Comparison of ENCODE assay signal across 16 cellular contexts in genomic region chr12:25280082-25280481, GRCh38. TPM values are rescaled to one million over a fixed set of nuclear protein-coding genes. Genes with fewer than 3 reads are reported as not detected.
DNase-seq lines count a peak whose midpoint lies in the region; ATAC-seq and TF ChIP-seq lines count a peak whose summit lies in the region.
"Had no signal": no experiment of that assay in that cellular context is flagged by ENCODE, and none has a peak within 500 bp of the region (broad histone marks: within the 10 kb centered on the region; RNA-seq: fewer than 3 reads in every experiment).

No MANE protein-coding gene starts in this region.

- H3K27me3 ChIP-seq in GM23338 (ENCODE audit: insufficient read depth) = no peaks in the 10 kb centered on the region

- no peak overlapping the region for H3K27ac ChIP-seq in GM23338 (ENCODE audit: low read depth)
- no peak overlapping the region for H3K27ac ChIP-seq in coronary artery
- H3K27ac ChIP-seq: PC-9 had no signal

- peak overlapping the region; percentile 35 for H3K27ac Mint-ChIP-seq in activated CD8-positive, alpha-beta memory T cell treated with anti-CD3 and anti-CD28 coated beads, Interleukin-2, amount 10 ng/mL, durations not matched to agents 7 days and 5 days
- no peak overlapping the region for H3K27ac Mint-ChIP-seq in GM23338
- peak overlapping the region; percentile 67 for H3K27ac Mint-ChIP-seq in activated CD8-positive, alpha-beta T cell treated with anti-CD3 and anti-CD28 coated beads, Interleukin-2, amount 10 ng/mL, durations not matched to agents 7 days and 5 days
- peak overlapping the region; percentile 49 to 96 (median 81) for H3K27ac Mint-ChIP-seq in naive thymus-derived CD8-positive, alpha-beta T cell
- H3K27ac Mint-ChIP-seq: CD14-positive monocyte had no signal

- no peaks in the 10 kb centered on the region for H4K20me1 ChIP-seq in GM23338 (replicated peaks; ENCODE audit: insufficient read depth)

- no peaks in the 10 kb centered on the region for H3K9me2 ChIP-seq in GM23338 (ENCODE audit: insufficient read depth)

- H3K36me3 Mint-ChIP-seq in activated CD8-positive, alpha-beta memory T cell treated with anti-CD3 and anti-CD28 coated beads, Interleukin-2, amount 10 ng/mL, durations not matched to agents 7 days and 5 days = peaks cover 2% of the 10 kb centered on the region
- no peaks in the 10 kb centered on the region for H3K36me3 Mint-ChIP-seq in GM23338 (ENCODE audit: low read depth)
- H3K36me3 Mint-ChIP-seq in activated CD8-positive, alpha-beta T cell treated with anti-CD3 and anti-CD28 coated beads, Interleukin-2, amount 10 ng/mL, durations not matched to agents 7 days and 5 days (ENCODE audit: low read depth) = peaks cover 2% of the 10 kb centered on the region
- H3K36me3 Mint-ChIP-seq in naive thymus-derived CD8-positive, alpha-beta T cell = no peaks in the 10 kb centered on the region
- H3K36me3 Mint-ChIP-seq: CD14-positive monocyte had no signal

- TF ChIP-seq CTCF in GM23338 (conservative IDR thresholded peaks at IDR 0.05; ENCODE audit: low read depth in 2 of 2) (no peak), coronary artery (IDR thresholded peaks at IDR 0.05) (no peak)

- no peaks in the 10 kb centered on the region for H3K4me1 ChIP-seq in GM23338 (ENCODE audit: insufficient read depth)

- H3K4me2 ChIP-seq in GM23338 = no peak overlapping the region
- H3K4me2 ChIP-seq: PC-9 had no signal

- no peak for DNase-seq in activated CD8-positive, alpha-beta memory T cell treated with anti-CD3 and anti-CD28 coated beads, Interleukin-2, amount 10 ng/mL, durations not matched to agents 7 days and 5 days
- DNase-seq in activated CD8-positive, alpha-beta memory T cell treated with anti-CD3 and anti-CD28 coated beads for 24 hours = no peak
- DNase-seq in GM23338 (ENCODE audit: low spot score) (no peak), coronary artery (ENCODE audit: low spot score) (no peak)
- no peak for DNase-seq in activated CD8-positive, alpha-beta T cell treated with anti-CD3 and anti-CD28 coated beads, Interleukin-2, amount 10 ng/mL, durations not matched to agents 7 days and 5 days
- DNase-seq in naive thymus-derived CD8-positive, alpha-beta T cell = peak in 3 of 10 donors; percentile 12 to 32 (median 14)
- no peak for DNase-seq in stimulated activated naive CD4-positive, alpha-beta T cell treated with Interleukin-2 at 50 U/mL for 16 hours (lab: John Stamatoyannopoulos, UW)
- DNase-seq: H7, Karpas-422, NCI-H1930, NCI-H2171, NCI-H446 treated with DMSO at 0.1 percent for 48 hours, NCI-H748 treated with DMSO at 0.1 percent for 48 hours, PC-9 had no signal

- H3K79me2 ChIP-seq in GM23338 (replicated peaks; ENCODE audit: insufficient read depth) = no peaks in the 10 kb centered on the region

- no peaks in the 10 kb centered on the region for H3K27me3 Mint-ChIP-seq in activated CD8-positive, alpha-beta memory T cell treated with anti-CD3 and anti-CD28 coated beads, Interleukin-2, amount 10 ng/mL, durations not matched to agents 7 days and 5 days
- H3K27me3 Mint-ChIP-seq in GM23338 (ENCODE audit: insufficient read depth, low read depth, poor library complexity) = peaks cover 2% of the 10 kb centered on the region
- H3K27me3 Mint-ChIP-seq in activated CD8-positive, alpha-beta T cell treated with anti-CD3 and anti-CD28 coated beads, Interleukin-2, amount 10 ng/mL, durations not matched to agents 7 days and 5 days (ENCODE audit: low read depth) = no peaks in the 10 kb centered on the region
- H3K27me3 Mint-ChIP-seq in naive thymus-derived CD8-positive, alpha-beta T cell = no peaks in the 10 kb centered on the region

- no peak overlapping the region for H3K4me3 ChIP-seq in GM23338
- no peak overlapping the region for H3K4me3 ChIP-seq in coronary artery
- H3K4me3 ChIP-seq: PC-9 had no signal

- POLR2A ChIA-PET in activated CD8-positive, alpha-beta T cell treated with anti-CD3 and anti-CD28 coated beads, Interleukin-2, amount 10 ng/mL, durations not matched to agents 7 days and 5 days (lab: Charles Lee) = no interaction called here
- POLR2A ChIA-PET in naive thymus-derived CD8-positive, alpha-beta T cell (lab: Charles Lee) = interaction anchor here (0.6 to 1.0 kb wide), 4 partner anchors 29 to 97 kb away, joined by 3 to 4 read pairs (median 3); partner anchors contain the start of gene KRAS

- H3K4me3 Mint-ChIP-seq in activated CD8-positive, alpha-beta memory T cell treated with anti-CD3 and anti-CD28 coated beads, Interleukin-2, amount 10 ng/mL, durations not matched to agents 7 days and 5 days = no peak overlapping the region
- no peak overlapping the region for H3K4me3 Mint-ChIP-seq in GM23338
- H3K4me3 Mint-ChIP-seq in activated CD8-positive, alpha-beta T cell treated with anti-CD3 and anti-CD28 coated beads, Interleukin-2, amount 10 ng/mL, durations not matched to agents 7 days and 5 days = peak overlapping the region; percentile 8
- peak overlapping the region; percentile 0 to 86 (median 44) for H3K4me3 Mint-ChIP-seq in naive thymus-derived CD8-positive, alpha-beta T cell
- H3K4me3 Mint-ChIP-seq: CD14-positive monocyte had no signal

- CTCF ChIA-PET in activated CD8-positive, alpha-beta memory T cell treated with anti-CD3 and anti-CD28 coated beads, Interleukin-2, amount 10 ng/mL, durations not matched to agents 7 days and 5 days (lab: Charles Lee) = interaction anchor here (1.5 kb wide), 1 partner anchor 14 kb away, joined by 3 read pairs; no protein-coding TSS in a partner anchor
- CTCF ChIA-PET in activated CD8-positive, alpha-beta T cell treated with anti-CD3 and anti-CD28 coated beads, Interleukin-2, amount 10 ng/mL, durations not matched to agents 7 days and 5 days (lab: Charles Lee) = no interaction called here

- H3K9me3 Mint-ChIP-seq in activated CD8-positive, alpha-beta memory T cell treated with anti-CD3 and anti-CD28 coated beads, Interleukin-2, amount 10 ng/mL, durations not matched to agents 7 days and 5 days (ENCODE audit: low read depth) = no peaks in the 10 kb centered on the region
- no peaks in the 10 kb centered on the region for H3K9me3 Mint-ChIP-seq in GM23338
- no peaks in the 10 kb centered on the region for H3K9me3 Mint-ChIP-seq in activated CD8-positive, alpha-beta T cell treated with anti-CD3 and anti-CD28 coated beads, Interleukin-2, amount 10 ng/mL, durations not matched to agents 7 days and 5 days (ENCODE audit: insufficient read depth)
- H3K9me3 Mint-ChIP-seq in naive thymus-derived CD8-positive, alpha-beta T cell = peaks cover 0 to 4% (median 0%) of the 10 kb centered on the region in 9 donors
- H3K9me3 Mint-ChIP-seq: CD14-positive monocyte had no signal

- peak overlapping the region; percentile 6; the same call in 1 of the 2 replicates for H2AFZ ChIP-seq in GM23338
- H2AFZ ChIP-seq: PC-9 had no signal

- peaks cover 17% of the 10 kb centered on the region for H3K4me1 Mint-ChIP-seq in activated CD8-positive, alpha-beta memory T cell treated with anti-CD3 and anti-CD28 coated beads, Interleukin-2, amount 10 ng/mL, durations not matched to agents 7 days and 5 days
- H3K4me1 Mint-ChIP-seq in GM23338 = no peaks in the 10 kb centered on the region
- peaks cover 28% of the 10 kb centered on the region for H3K4me1 Mint-ChIP-seq in activated CD8-positive, alpha-beta T cell treated with anti-CD3 and anti-CD28 coated beads, Interleukin-2, amount 10 ng/mL, durations not matched to agents 7 days and 5 days (ENCODE audit: low read depth)
- peaks cover 21 to 53% (median 47%) of the 10 kb centered on the region in 4 donors for H3K4me1 Mint-ChIP-seq in naive thymus-derived CD8-positive, alpha-beta T cell

- H3K36me3 ChIP-seq in GM23338 (ENCODE audit: insufficient read depth) = no peaks in the 10 kb centered on the region

- H3F3A ChIP-seq in GM23338 (replicated peaks; ENCODE audit: low read depth) = no peaks in the 10 kb centered on the region

- peak; percentile 39 for ATAC-seq in activated CD8-positive, alpha-beta memory T cell treated with anti-CD3 and anti-CD28 coated beads, Interleukin-2, amount 10 ng/mL, durations not matched to agents 7 days and 5 days
- no peak for ATAC-seq in GM23338
- peak; percentile 47 for ATAC-seq in activated CD8-positive, alpha-beta T cell treated with anti-CD3 and anti-CD28 coated beads, Interleukin-2, amount 10 ng/mL, durations not matched to agents 7 days and 5 days
- peak; percentile 66 to 67 for ATAC-seq in naive thymus-derived CD8-positive, alpha-beta T cell
- ATAC-seq in HG03565 (IDR thresholded peaks at IDR 0.05; ENCODE audit: unreplicated experiment) = no peak

TF ChIP-seq in GM23338, 12 proteins besides CTCF, POLR2A, EP300 and RAD21 (continues in another document):
- no peak for TF ChIP-seq STAT1 (IDR thresholded peaks at IDR 0.05; ENCODE audit: unreplicated experiment)
- no peak for TF ChIP-seq ZNF331 (CRISPR knock-in tag; IDR thresholded peaks at IDR 0.05; ENCODE audit: low read depth)

RNA-seq across cellular contexts. Expression of gene KRAS, which starts 29.4 kb away (rescaled TPM):
- total RNA-seq in activated CD8-positive, alpha-beta memory T cell treated with anti-CD3 and anti-CD28 coated beads, Interleukin-2, amount 10 ng/mL, durations not matched to agents 7 days and 5 days = 10 to 100 TPM; 33.7 to 41.6 TPM
- total RNA-seq in GM23338 (2014; rRNA removed; shearing (Covaris generic)) = 51.0 and 54.7 TPM in 2 replicates
- polyA plus RNA-seq in GM23338 (2016; fragmentation: Nextera tagmentation; extraction: Ambion mirVana) = 101 and 131 TPM in 2 replicates
- 10 to 100 TPM; 33.4 to 37.6 TPM for total RNA-seq in activated CD8-positive, alpha-beta T cell treated with anti-CD3 and anti-CD28 coated beads, Interleukin-2, amount 10 ng/mL, durations not matched to agents 7 days and 5 days
- 10 to 100 TPM; 38.2 to 45.7 TPM for total RNA-seq in naive thymus-derived CD8-positive, alpha-beta T cell
- polyA plus RNA-seq in naive thymus-derived CD8-positive, alpha-beta T cell = 10 to 100 TPM; 49.3 to 59.5 (median 53.3) TPM

Comparison
In these comparisons a context has a peak if more than half of its experiments do, and no peak if none do; other contexts are left out.
1. ATAC-seq: peak in activated CD8-positive, alpha-beta memory T cell treated with anti-CD3 and anti-CD28 coated beads, Interleukin-2, amount 10 ng/mL, durations not matched to agents 7 days and 5 days (single experiment), activated CD8-positive, alpha-beta T cell treated with anti-CD3 and anti-CD28 coated beads, Interleukin-2, amount 10 ng/mL, durations not matched to agents 7 days and 5 days (single experiment) and naive thymus-derived CD8-positive, alpha-beta T cell (2 of 2); none in GM23338 (single experiment) and HG03565 (single experiment).
2. H3K4me3 Mint-ChIP-seq: peak in activated CD8-positive, alpha-beta T cell treated with anti-CD3 and anti-CD28 coated beads, Interleukin-2, amount 10 ng/mL, durations not matched to agents 7 days and 5 days (single experiment) and naive thymus-derived CD8-positive, alpha-beta T cell (10 of 10); none in activated CD8-positive, alpha-beta memory T cell treated with anti-CD3 and anti-CD28 coated beads, Interleukin-2, amount 10 ng/mL, durations not matched to agents 7 days and 5 days (single experiment) and GM23338 (single experiment).